Comparison of ENCODE assay signal across 18 cellular contexts in genomic region chr22:32729368-32729767, GRCh38.
DNase-seq lines count a peak whose midpoint lies in the region; ATAC-seq lines count a peak whose summit lies in the region.
"Had no signal": no experiment of that assay in that cellular context is flagged by ENCODE, and none has a peak within 500 bp of the region (broad histone marks: within the 10 kb centered on the region; RNA-seq: fewer than 3 reads in every experiment).

No MANE protein-coding gene starts in this region.

- H3K4me3 Mint-ChIP-seq in stimulated activated naive B cell treated with anti-CD40 and anti-IgM and Interleukin-4, amounts not matched to agents 10 μg/mL and 1 μg/mL and 100 μg/mL, for 72 hours, result no peak overlapping the region
- H3K4me3 Mint-ChIP-seq: CD14-positive monocyte had no signal

- H3K27ac Mint-ChIP-seq in stimulated activated naive B cell treated with anti-CD40 and anti-IgM and Interleukin-4, amounts not matched to agents 10 μg/mL and 1 μg/mL and 100 μg/mL, for 72 hours, result no peak overlapping the region
- H3K27ac Mint-ChIP-seq: CD14-positive monocyte; CD4-positive, alpha-beta memory T cell had no signal

- peak; percentile 60 to 91 for ATAC-seq in stimulated activated naive B cell treated with anti-CD40 and anti-IgM and Interleukin-4, amounts not matched to agents 10 μg/mL and 1 μg/mL and 100 μg/mL, for 72 hours (replicated peaks)
- ATAC-seq: A549 had no signal

- H3K27me3 Mint-ChIP-seq in stimulated activated naive B cell treated with anti-CD40 and anti-IgM and Interleukin-4, amounts not matched to agents 10 μg/mL and 1 μg/mL and 100 μg/mL, for 72 hours, result peaks cover 30 to 48% of the 10 kb centered on the region in 2 donors

- H3K4me1 Mint-ChIP-seq in stimulated activated naive B cell treated with anti-CD40 and anti-IgM and Interleukin-4, amounts not matched to agents 10 μg/mL and 1 μg/mL and 100 μg/mL, for 72 hours, result peaks cover 4 to 10% of the 10 kb centered on the region in 2 donors

- H3K36me3 Mint-ChIP-seq in stimulated activated naive B cell treated with anti-CD40 and anti-IgM and Interleukin-4, amounts not matched to agents 10 μg/mL and 1 μg/mL and 100 μg/mL, for 72 hours, result peaks cover 6 to 11% of the 10 kb centered on the region in 2 donors
- H3K36me3 Mint-ChIP-seq: CD4-positive, alpha-beta memory T cell had no signal

- DNase-seq in NOMO-1 treated with DMSO at 0.1 percent for 48 hours (lab: John Stamatoyannopoulos, UW; ENCODE audit: unreplicated experiment) (peak; percentile 14), NOMO-1 treated with dmso at 0.1 percent for 144 hours (lab: John Stamatoyannopoulos, UW; ENCODE audit: unreplicated experiment) (no peak), MV-4-11 (lab: John Stamatoyannopoulos, UW) (peak; percentile 46), EL (no peak), HUDEP-2 (lab: John Stamatoyannopoulos, UW; ENCODE audit: unreplicated experiment in 76 of 76) (no peak)
- DNase-seq in stimulated activated naive B cell treated with anti-CD40 and anti-IgM and Interleukin-4, amounts not matched to agents 10 μg/mL and 1 μg/mL and 100 μg/mL, for 72 hours, result no peak
- DNase-seq: 8988T; ACHN; AML-193; BE2C; Calu3; CD4-positive, alpha-beta memory T cell; COR-L47; DMS53; DMS79 treated with DMSO at 0.1 percent for 48 hours; GOT3 had no signal

- H3K9me3 Mint-ChIP-seq in stimulated activated naive B cell treated with anti-CD40 and anti-IgM and Interleukin-4, amounts not matched to agents 10 μg/mL and 1 μg/mL and 100 μg/mL, for 72 hours, result peaks cover 2 to 4% of the 10 kb centered on the region in 2 donors

Comparison
In these comparisons a context has a peak if more than half of its experiments do, and no peak if none do; other contexts are left out.
1. DNase-seq: peak in NOMO-1 treated with DMSO at 0.1 percent for 48 hours (single experiment) and MV-4-11 (single experiment); none in NOMO-1 treated with dmso at 0.1 percent for 144 hours (single experiment), stimulated activated naive B cell treated with anti-CD40 and anti-IgM and Interleukin-4, amounts not matched to agents 10 μg/mL and 1 μg/mL and 100 μg/mL, for 72 hours (single experiment), EL (single experiment) and HUDEP-2 (0 of 76).